In genomic region chr5:90351101-90351500, GRCh38 we compare ENCODE assay signal across 19 cellular contexts.
"Had no signal": no experiment of that assay in that cellular context is flagged by ENCODE, and none has a peak within 500 bp of the region (broad histone marks: within the 10 kb centered on the region; RNA-seq: fewer than 3 reads in every experiment).

No MANE protein-coding gene starts in this region.

- H3K27ac Mint-ChIP-seq: dendritic cell treated with granulocyte-macrophage colony-stimulating factor and Interleukin-4, amounts not matched to agents 40 ng/mL and 50 ng/mL, for 4 days; effector memory CD8-positive, alpha-beta T cell; endodermal cell had no signal

- DNase-seq: colonic mucosa; cortex of kidney; dermis blood vessel endothelial cell; dorsolateral prefrontal cortex; effector CD4-positive, alpha-beta T cell; effector CD8-positive, alpha-beta T cell; effector memory CD4-positive, alpha-beta T cell; effector memory CD8-positive, alpha-beta T cell; endodermal cell; erythroblast; esophagus squamous epithelium; foreskin fibroblast; foreskin keratinocyte; foreskin melanocyte; gastrocnemius medialis; glutamatergic neuron; heart left ventricle; heart right ventricle had no signal

- H3K4me3 Mint-ChIP-seq: dendritic cell treated with granulocyte-macrophage colony-stimulating factor and Interleukin-4, amounts not matched to agents 40 ng/mL and 50 ng/mL, for 4 days; effector memory CD8-positive, alpha-beta T cell; endodermal cell had no signal

- H3K9me3 Mint-ChIP-seq: dendritic cell treated with granulocyte-macrophage colony-stimulating factor and Interleukin-4, amounts not matched to agents 40 ng/mL and 50 ng/mL, for 4 days; effector memory CD8-positive, alpha-beta T cell; endodermal cell had no signal

- H3K27me3 Mint-ChIP-seq: dendritic cell treated with granulocyte-macrophage colony-stimulating factor and Interleukin-4, amounts not matched to agents 40 ng/mL and 50 ng/mL, for 4 days had no signal
